In genomic region chr5:80141147-80141671, GRCh38 we compare ENCODE assay signal across 8 cellular contexts.
DNase-seq lines count a peak whose midpoint lies in the region; TF ChIP-seq lines count a peak whose summit lies in the region.

No MANE protein-coding gene starts in this region.

- POLR2A ChIA-PET in Caco-2 (lab: Charles Lee), result no interaction called here

- peaks cover 64% of the 10 kb centered on the region for H3F3A ChIP-seq in SU-DHL-6 (ENCODE audit: insufficient read depth)

- H3K4me3 ChIP-seq in Caco-2 (ENCODE audit: low read depth, low read length) (no peak overlapping the region), SU-DHL-6 (ENCODE audit: insufficient read depth, low read length, poor library complexity, severe bottlenecking) (no peak overlapping the region)

- no peak overlapping the region for H3K4me3 Mint-ChIP-seq in Caco-2 (ENCODE audit: unreplicated experiment)
- H3K4me3 Mint-ChIP-seq in osteocyte (ENCODE audit: unreplicated experiment), result peak overlapping the region; percentile 0

- H3K27ac Mint-ChIP-seq in Caco-2 (ENCODE audit: unreplicated experiment), result peak overlapping the region; percentile 75
- peak overlapping the region; percentile 86 for H3K27ac Mint-ChIP-seq in osteocyte (ENCODE audit: unreplicated experiment)

- no peaks in the 10 kb centered on the region for H4K20me1 ChIP-seq in SU-DHL-6 (ENCODE audit: low read depth, low read length)

- TF ChIP-seq CTCF in Caco-2 (IDR thresholded peaks at IDR 0.05; ENCODE audit: insufficient read depth in 1 of 2, low read depth in 1 of 2, low read length in 1 of 2, severe bottlenecking in 1 of 2, unreplicated experiment in 1 of 2) (no peak), SU-DHL-6 (IDR thresholded peaks at IDR 0.05; ENCODE audit: insufficient read depth, low read length, poor library complexity, severe bottlenecking) (no peak), osteocyte (IDR thresholded peaks at IDR 0.05) (no peak)

- no peaks in the 10 kb centered on the region; the same call in 1 of the 2 replicates for H3K79me2 ChIP-seq in SU-DHL-6 (ENCODE audit: insufficient read depth, low read length)

- H3K27me3 Mint-ChIP-seq in Caco-2 (ENCODE audit: insufficient read depth, unreplicated experiment), result no peaks in the 10 kb centered on the region
- H3K27me3 Mint-ChIP-seq in osteocyte (ENCODE audit: unreplicated experiment), result no peaks in the 10 kb centered on the region

- H3K9me3 ChIP-seq in Caco-2 (no peaks in the 10 kb centered on the region), SU-DHL-6 (ENCODE audit: insufficient read depth, low read length) (no peaks in the 10 kb centered on the region)

- H3K27ac ChIP-seq in SU-DHL-6 (ENCODE audit: low read depth, low read length), result peak overlapping the region; percentile 93

- H3K4me1 ChIP-seq in Caco-2, result no peaks in the 10 kb centered on the region

- H3K36me3 ChIP-seq in Caco-2 (ENCODE audit: control insufficient read depth, insufficient read depth, low read length), result peaks cover 7% of the 10 kb centered on the region
- peaks cover 14% of the 10 kb centered on the region for H3K36me3 ChIP-seq in SU-DHL-6 (ENCODE audit: low read length)

- intact Hi-C loops in Caco-2 (cut with micrococcal nuclease; ENCODE audit: unreplicated experiment), result no loop called here

- no peaks in the 10 kb centered on the region for H3K9me2 ChIP-seq in SU-DHL-6 (replicated peaks; ENCODE audit: insufficient read depth, low read length)

- peaks cover 91% of the 10 kb centered on the region for H3K36me3 Mint-ChIP-seq in Caco-2 (ENCODE audit: insufficient read depth, unreplicated experiment)
- peaks cover 14% of the 10 kb centered on the region for H3K36me3 Mint-ChIP-seq in osteocyte (ENCODE audit: unreplicated experiment)

- CTCF ChIA-PET in Caco-2 (lab: Charles Lee), result interaction anchor here (0.7 to 0.9 kb wide), 2 partner anchors 11 to 47 kb away, joined by 3 read pairs; no protein-coding TSS in a partner anchor

- H3K9me3 Mint-ChIP-seq in Caco-2 (ENCODE audit: unreplicated experiment) (no peaks in the 10 kb centered on the region), osteocyte (ENCODE audit: unreplicated experiment) (no peaks in the 10 kb centered on the region)

- peak overlapping the region; percentile 45; the same call in 1 of the 2 replicates for H3K9ac ChIP-seq in SU-DHL-6 (ENCODE audit: low read length)

- H3K4me1 Mint-ChIP-seq in Caco-2 (ENCODE audit: low read depth, unreplicated experiment) (peaks cover 25% of the 10 kb centered on the region), osteocyte (ENCODE audit: unreplicated experiment) (peaks cover 41% of the 10 kb centered on the region)

- no TSS peak for BruUV-seq in Caco-2 (replicated peaks; lab: Mats Ljungman, UMichigan)

- H3K27me3 ChIP-seq in Caco-2 (replicated peaks; ENCODE audit: control insufficient read depth, insufficient read depth, low read length) (no peaks in the 10 kb centered on the region), SU-DHL-6 (ENCODE audit: low read length) (no peaks in the 10 kb centered on the region)

- H2AFZ ChIP-seq in SU-DHL-6 (ENCODE audit: low read depth, low read length, severe bottlenecking), result no peak overlapping the region

- no peak overlapping the region for H3K4me2 ChIP-seq in SU-DHL-6 (ENCODE audit: low read depth, low read length, poor library complexity, severe bottlenecking)

- DNase-seq in Caco-2, result no peak
- DNase-seq in fibroblast of the conjunctiva (ENCODE audit: low read depth), result peak; percentile 56
- no peak for DNase-seq in osteocyte (ENCODE audit: extremely low spot score, unreplicated experiment)
- DNase-seq in activated CD4-positive, alpha-beta T cell treated with anti-CD3 and anti-CD28 coated beads for 1 hour, result no peak
- DNase-seq in EL, result no peak
- DNase-seq in NCI-H2171 (lab: John Stamatoyannopoulos, UW), result no peak
- no peak for DNase-seq in activated CD4-positive, alpha-beta T cell treated with anti-CD3 and anti-CD28 coated beads, Interleukin-2, amount 50 U/mL, for 1 hour
